ENCODE assay signal across 10 cellular contexts in genomic region chr14:93788557-93789365, GRCh38. TPM values are rescaled to one million over a fixed set of nuclear protein-coding genes. Genes with fewer than 3 reads are reported as not detected.
A peak's percentile ranks its signal among the peaks of the same experiment; 100 is the strongest.
DNase-seq lines count a peak whose midpoint lies in the region; ATAC-seq, FAIRE-seq and TF ChIP-seq lines count a peak whose summit lies in the region.
"Had no signal": no experiment of that assay in that cellular context is flagged by ENCODE, and none has a peak within 500 bp of the region (broad histone marks: within the 10 kb centered on the region; RNA-seq: fewer than 3 reads in every experiment).

No MANE protein-coding gene starts in this region.

- DNase-seq in 8988T (peak; percentile 91), IMR-90 (no peak), astrocyte (ENCODE audit: low read depth) (no peak), iris pigment epithelial cell (ENCODE audit: low read depth) (peak; percentile 3), stomach (peak; percentile 58)
- DNase-seq in activated CD4-positive, alpha-beta T cell treated with anti-CD3 and anti-CD28 coated beads for 4 hours = no peak

- no TSS peak for BruUV-seq in IMR-90 (replicated peaks; lab: Mats Ljungman, UMichigan)

- peak overlapping the region; percentile 74 for H3K4me3 Mint-ChIP-seq in astrocyte (ENCODE audit: unreplicated experiment)
- H3K4me3 Mint-ChIP-seq in stimulated activated memory B cell treated with anti-CD40 and anti-IgM and Interleukin-4, amounts not matched to agents 10 μg/mL and 1 μg/mL and 100 μg/mL, for 72 hours = no peak overlapping the region
- H3K4me3 Mint-ChIP-seq: T-helper 1 cell treated with Interleukin-12 subunit alpha and Interleukin-12 subunit beta and Interleukin-4 antibody, amounts not matched to agents 30 μg/mL and 1 μg/mL, for 36 hours had no signal

- TF ChIP-seq CTCF in IMR-90 (conservative IDR thresholded peaks at IDR 0.05; ENCODE audit: low read depth, low read length) (no peak), astrocyte (IDR thresholded peaks at IDR 0.05; ENCODE audit: insufficient read depth, low read depth, low read length) (no peak), stomach (IDR thresholded peaks at IDR 0.05) (peak in 4 of 7 experiments; percentile 27 to 47 (median 34))

- peaks cover 1% of the 10 kb centered on the region for H3K36me3 Mint-ChIP-seq in astrocyte (ENCODE audit: low read depth, unreplicated experiment)
- H3K36me3 Mint-ChIP-seq in stimulated activated memory B cell treated with anti-CD40 and anti-IgM and Interleukin-4, amounts not matched to agents 10 μg/mL and 1 μg/mL and 100 μg/mL, for 72 hours = no peaks in the 10 kb centered on the region

- no peak overlapping the region for H4K8ac ChIP-seq in IMR-90 (ENCODE audit: low read depth in 2 of 2, low read length in 2 of 2)

- in situ Hi-C loops in IMR-90 (cut with MboI; ENCODE audit: low sequenced_read_pairs) = no loop called here

- H3K27ac ChIP-seq in IMR-90 (ENCODE audit: insufficient read depth, low read length) (no peak overlapping the region), astrocyte (ENCODE audit: low read depth, low read length) (no peak overlapping the region), stomach (peak overlapping the region; percentile 73 to 93 (median 82))

- no peak overlapping the region for H3K9ac ChIP-seq in IMR-90 (ENCODE audit: low read depth, low read length)
- H3K9ac ChIP-seq in astrocyte (ENCODE audit: low read length) = no peak overlapping the region

- no peak overlapping the region; the same call in 1 of the 2 replicates for H3K4me2 ChIP-seq in IMR-90 (ENCODE audit: low read depth, low read length)
- H3K4me2 ChIP-seq in astrocyte (ENCODE audit: low read length) = peak overlapping the region; percentile 46

- peaks cover 2% of the 10 kb centered on the region for H3K9me3 Mint-ChIP-seq in astrocyte (ENCODE audit: unreplicated experiment)
- no peaks in the 10 kb centered on the region for H3K9me3 Mint-ChIP-seq in stimulated activated memory B cell treated with anti-CD40 and anti-IgM and Interleukin-4, amounts not matched to agents 10 μg/mL and 1 μg/mL and 100 μg/mL, for 72 hours
- H3K9me3 Mint-ChIP-seq: T-helper 1 cell treated with Interleukin-12 subunit alpha and Interleukin-12 subunit beta and Interleukin-4 antibody, amounts not matched to agents 30 μg/mL and 1 μg/mL, for 36 hours had no signal

- H2BK20ac ChIP-seq in IMR-90 (ENCODE audit: low read depth, low read length) = no peak overlapping the region

- TF ChIP-seq RAD21 in IMR-90 (IDR thresholded peaks at IDR 0.05; ENCODE audit: low read length) = no peak

- no peak overlapping the region for H4K5ac ChIP-seq in IMR-90 (ENCODE audit: low read depth, low read length)

- H3K9me3 ChIP-seq in IMR-90 (ENCODE audit: control insufficient read depth, insufficient read depth, low read length) (no peaks in the 10 kb centered on the region; the same call in none of the 2 replicates), astrocyte (ENCODE audit: insufficient read depth, low read depth, low read length) (no peaks in the 10 kb centered on the region), stomach (no peaks in the 10 kb centered on the region)

- no peaks in the 10 kb centered on the region for H3K9me1 ChIP-seq in IMR-90 (ENCODE audit: insufficient read depth, low read length)

- H3K4ac ChIP-seq in IMR-90 (ENCODE audit: low read depth, low read length) = no peak overlapping the region

- H2BK15ac ChIP-seq in IMR-90 (ENCODE audit: low read depth, low read length) = no peak overlapping the region

- H3K18ac ChIP-seq in IMR-90 (ENCODE audit: low read depth, low read length) = no peak overlapping the region

- whole genome bisulfite sequencing in IMR-90 (ENCODE audit: extremely low coverage in 2 of 2, insufficient read length in 1 of 2), 2 experiments = 0% methylated on average over 30 of the region's 88 CpGs; no CpG with 5 or more reads in 1 of the 2 experiments
- WGBS in stomach, 5 donors = 0 to 2% (median 1%) methylated on average over 54 to 88 of the region's 88 CpGs

- H3K56ac ChIP-seq in IMR-90 (ENCODE audit: extremely low read depth, insufficient read depth, low read length) = no peak overlapping the region

- no peak overlapping the region for H2BK5ac ChIP-seq in IMR-90 (ENCODE audit: low read depth, low read length, poor library complexity, severe bottlenecking)

- H3K36me3 ChIP-seq in IMR-90 (ENCODE audit: control insufficient read depth, insufficient read depth, low read length) (no peaks in the 10 kb centered on the region), astrocyte (ENCODE audit: insufficient read depth, low read length) (no peaks in the 10 kb centered on the region), stomach (no peaks in the 10 kb centered on the region)

- CTCF ChIA-PET in IMR-90 (lab: Yijun Ruan, JAX) = no interaction called here

- H3K4me1 Mint-ChIP-seq in astrocyte (ENCODE audit: low read depth, unreplicated experiment) = peaks cover 5% of the 10 kb centered on the region
- peaks cover 11% of the 10 kb centered on the region for H3K4me1 Mint-ChIP-seq in stimulated activated memory B cell treated with anti-CD40 and anti-IgM and Interleukin-4, amounts not matched to agents 10 μg/mL and 1 μg/mL and 100 μg/mL, for 72 hours

- peak; percentile 32; the same call in 1 of the 2 replicates for ATAC-seq in IMR-90 (ENCODE audit: low read depth)
- no peak for ATAC-seq in GM21737 (IDR thresholded peaks at IDR 0.05; ENCODE audit: unreplicated experiment)
- no peak for ATAC-seq in stimulated activated memory B cell treated with anti-CD40 and anti-IgM and Interleukin-4, amounts not matched to agents 10 μg/mL and 1 μg/mL and 100 μg/mL, for 72 hours

- peaks cover 75% of the 10 kb centered on the region for H3K27me3 Mint-ChIP-seq in astrocyte (ENCODE audit: low read depth, unreplicated experiment)
- H3K27me3 Mint-ChIP-seq in stimulated activated memory B cell treated with anti-CD40 and anti-IgM and Interleukin-4, amounts not matched to agents 10 μg/mL and 1 μg/mL and 100 μg/mL, for 72 hours = peaks cover 82% of the 10 kb centered on the region

- POLR2A ChIA-PET in IMR-90 (lab: Charles Lee; ENCODE audit: unreplicated experiment) = no interaction called here

- dilution Hi-C loops in IMR-90 (cut with HindIII; ENCODE audit: low sequenced_read_pairs, unreplicated experiment) = no loop called here

- H3K27me3 ChIP-seq in IMR-90 (ENCODE audit: control insufficient read depth, insufficient read depth, low read length) (peaks cover 11% of the 10 kb centered on the region), astrocyte (ENCODE audit: insufficient read depth, low read length) (peaks cover 13% of the 10 kb centered on the region), stomach (peaks cover 0 to 73% (median 11%) of the 10 kb centered on the region in 3 donors)

- intact Hi-C loops in IMR-90 (cut with micrococcal nuclease) (no loop called here), stomach (cut with DNase I; ENCODE audit: low total_unique reads) (loop anchor here (10.0 kb wide), 1 partner anchor 106 kb away; no protein-coding TSS in a partner anchor)

- H3K79me1 ChIP-seq in IMR-90 (ENCODE audit: low read depth in 1 of 2, low read length in 2 of 2) = no peaks in the 10 kb centered on the region

- no peak for TF ChIP-seq EP300 in stomach (IDR thresholded peaks at IDR 0.05)

- no peak overlapping the region for H2BK120ac ChIP-seq in IMR-90 (ENCODE audit: low read depth, low read length)

- no peak for FAIRE-seq in astrocyte (lab: Jason Lieb, UNC)

- H3K23ac ChIP-seq in IMR-90 (ENCODE audit: low read depth, low read length) = no peak overlapping the region

- no peak overlapping the region for H4K91ac ChIP-seq in IMR-90 (ENCODE audit: insufficient read depth, low read depth, low read length)

- no peak overlapping the region for H3K27ac Mint-ChIP-seq in astrocyte (ENCODE audit: unreplicated experiment)
- no peak overlapping the region for H3K27ac Mint-ChIP-seq in stimulated activated memory B cell treated with anti-CD40 and anti-IgM and Interleukin-4, amounts not matched to agents 10 μg/mL and 1 μg/mL and 100 μg/mL, for 72 hours
- H3K27ac Mint-ChIP-seq: T-helper 1 cell treated with Interleukin-12 subunit alpha and Interleukin-12 subunit beta and Interleukin-4 antibody, amounts not matched to agents 30 μg/mL and 1 μg/mL, for 36 hours had no signal

- no peak overlapping the region for H3K14ac ChIP-seq in IMR-90 (replicated peaks; ENCODE audit: low read depth, low read length)

- no peak overlapping the region for H2AFZ ChIP-seq in IMR-90 (replicated peaks; ENCODE audit: low read length, poor library complexity)
- H2AFZ ChIP-seq in astrocyte (ENCODE audit: low read depth, low read length) = no peak overlapping the region

- no peak overlapping the region for H2AK9ac ChIP-seq in IMR-90 (replicated peaks; ENCODE audit: low read depth, low read length, poor library complexity)

- H3K79me2 ChIP-seq in astrocyte (ENCODE audit: insufficient read depth, low read length) = no peaks in the 10 kb centered on the region

- H2AK5ac ChIP-seq in IMR-90 (ENCODE audit: low read depth, low read length) = no peak overlapping the region

- H3K4me3 ChIP-seq in IMR-90 (ENCODE audit: insufficient read depth, low read depth, low read length) (no peak overlapping the region), astrocyte (ENCODE audit: insufficient read depth, low read depth, low read length) (no peak overlapping the region), stomach (peak overlapping the region; percentile 58 to 70 (median 68))

- no peaks in the 10 kb centered on the region for H4K20me1 ChIP-seq in IMR-90 (ENCODE audit: insufficient read depth, low read length)
- no peaks in the 10 kb centered on the region for H4K20me1 ChIP-seq in astrocyte (ENCODE audit: insufficient read depth, low read length)

- TF ChIP-seq POLR2A in IMR-90 (IDR thresholded peaks at IDR 0.05; ENCODE audit: low read depth, low read length) (no peak), stomach (IDR thresholded peaks at IDR 0.05) (no peak)

- H3K4me1 ChIP-seq in IMR-90 (ENCODE audit: control insufficient read depth, insufficient read depth, low read length) (no peaks in the 10 kb centered on the region), astrocyte (ENCODE audit: insufficient read depth, low read length) (no peaks in the 10 kb centered on the region), stomach (peaks cover 6 to 55% (median 34%) of the 10 kb centered on the region in 4 donors)

TF ChIP-seq in IMR-90, 13 proteins besides CTCF, POLR2A, EP300 and RAD21 (continues in another document):
- TF ChIP-seq RFX5 (IDR thresholded peaks at IDR 0.05; ENCODE audit: low read depth, low read length) = no peak
- TF ChIP-seq, protein P1, sequence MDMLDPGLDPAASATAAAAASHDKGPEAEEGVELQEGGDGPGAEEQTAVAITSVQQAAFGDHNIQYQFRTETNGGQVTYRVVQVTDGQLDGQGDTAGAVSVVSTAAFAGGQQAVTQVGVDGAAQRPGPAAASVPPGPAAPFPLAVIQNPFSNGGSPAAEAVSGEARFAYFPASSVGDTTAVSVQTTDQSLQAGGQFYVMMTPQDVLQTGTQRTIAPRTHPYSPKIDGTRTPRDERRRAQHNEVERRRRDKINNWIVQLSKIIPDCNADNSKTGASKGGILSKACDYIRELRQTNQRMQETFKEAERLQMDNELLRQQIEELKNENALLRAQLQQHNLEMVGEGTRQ (IDR thresholded peaks at IDR 0.05; ENCODE audit: low read depth, low read length) = no peak

RNA-seq across cellular contexts. Expression of gene PRIMA1, which starts 0.5 kb away (rescaled TPM):
- total RNA-seq in IMR-90 (2012; rRNA removed) (not detected in 2 replicates), astrocyte (not detected in 2 replicates), stomach (1 to 10 TPM; 1.2 to 9.8 (median 4.8) TPM)
- polyA plus RNA-seq in IMR-90 (2012; rRNA removed) (not detected in 2 replicates), stomach (1 to 10 TPM; 3.8 to 9.9 (median 5.0) TPM)
- polyA plus RNA-seq in IMR-90 (2012; cell fraction: cytosol; rRNA removed) = not detected in 2 replicates
- polyA plus RNA-seq in IMR-90 (2012; cell fraction: nucleus; rRNA removed; ENCODE audit: low replicate concordance) = not detected in 2 replicates
- total RNA-seq: renal cortical epithelial cell had no signal

Comparison
In these comparisons a context has a peak if more than half of its experiments do, and no peak if none do; other contexts are left out.
1. DNase-seq: peak in 8988T (single experiment), iris pigment epithelial cell (single experiment) and stomach (single experiment); none in IMR-90 (single experiment), astrocyte (single experiment) and activated CD4-positive, alpha-beta T cell treated with anti-CD3 and anti-CD28 coated beads for 4 hours (0 of 2).
2. H3K27ac ChIP-seq: peak in stomach (5 of 5); none in IMR-90 (single experiment) and astrocyte (single experiment).
3. H3K4me3 ChIP-seq: peak in stomach (4 of 4); none in IMR-90 (single experiment) and astrocyte (single experiment).
4. CTCF ChIP-seq: peak in stomach (4 of 7); none in IMR-90 (single experiment) and astrocyte (single experiment).